Comparison of ENCODE assay signal across 8 cellular contexts in genomic region chr6:33589723-33590530, GRCh38. TPM values are rescaled to one million over a fixed set of nuclear protein-coding genes. Genes with fewer than 3 reads are reported as not detected.
A peak's percentile ranks its signal among the peaks of the same experiment; 100 is the strongest.
DNase-seq lines count a peak whose midpoint lies in the region; ATAC-seq, FAIRE-seq and TF ChIP-seq lines count a peak whose summit lies in the region.

No MANE protein-coding gene starts in this region.

- no peaks in the 10 kb centered on the region for H3K9me3 Mint-ChIP-seq in activated naive CD4-positive, alpha-beta T cell treated with anti-CD3 and anti-CD28 coated beads for 36 hours

- CTCF ChIA-PET in activated naive CD4-positive, alpha-beta T cell treated with anti-CD3 and anti-CD28 coated beads for 36 hours (lab: Charles Lee): interaction anchor here (0.7 to 2.1 kb wide), 15 partner anchors 10 to 160 kb away, joined by 3 to 20 read pairs (median 4); partner anchors contain the start of genes BAK1, ITPR3 and UQCC2

- no peak for TF ChIP-seq POLR2A in prostate gland (IDR thresholded peaks at IDR 0.05)

- WGBS in prostate gland: 45% methylated on average over 9 of the region's 9 CpGs

- DNase-seq in GM18507 (ENCODE audit: extremely low spot score, insufficient read length, low read depth) (no peak), NCI-H2196 (lab: John Stamatoyannopoulos, UW; ENCODE audit: unreplicated experiment) (peak; percentile 61), head of caudate nucleus (peak in 24 of 42 donors; percentile 22 to 75 (median 48)), prostate gland (ENCODE audit: low spot score) (peak; percentile 39)
- peak; percentile 76 for DNase-seq in activated naive CD4-positive, alpha-beta T cell treated with anti-CD3 and anti-CD28 coated beads for 36 hours

- FAIRE-seq in GM18507 (lab: Jason Lieb, UNC): peak; percentile 66

- ATAC-seq in HG02938 (IDR thresholded peaks at IDR 0.05; ENCODE audit: unreplicated experiment): no peak
- no peak for ATAC-seq in GM18502 (IDR thresholded peaks at IDR 0.05; ENCODE audit: poor library complexity, unreplicated experiment)

- no peaks in the 10 kb centered on the region for H3K9me3 ChIP-seq in BLaER1 treated with 17β-estradiol and CSF1 and Interleukin-3, amounts not matched to agents 10 nM and 100 nM (replicated peaks in 1 of 11)
- no peaks in the 10 kb centered on the region for H3K9me3 ChIP-seq in prostate gland

- peak overlapping the region; percentile 47 to 97 (median 75) for H3K4me2 ChIP-seq in BLaER1 treated with 17β-estradiol and CSF1 and Interleukin-3, amounts not matched to agents 10 nM and 100 nM

- peak in 3 of 4 experiments; percentile 59 to 89 (median 72) for TF ChIP-seq CTCF in prostate gland (IDR thresholded peaks at IDR 0.05)

- peaks cover 40 to 86% (median 63%) of the 10 kb centered on the region in 10 experiments for H3K4me1 ChIP-seq in BLaER1 treated with 17β-estradiol and CSF1 and Interleukin-3, amounts not matched to agents 10 nM and 100 nM
- H3K4me1 ChIP-seq in prostate gland (replicated peaks): no peaks in the 10 kb centered on the region

- peaks cover 0 to 11% (median 0%) of the 10 kb centered on the region in 11 experiments; a peak in 3 of 22 replicates for H4K20me1 ChIP-seq in BLaER1 treated with 17β-estradiol and CSF1 and Interleukin-3, amounts not matched to agents 10 nM and 100 nM

- peaks cover 42% of the 10 kb centered on the region for H3K4me1 Mint-ChIP-seq in activated naive CD4-positive, alpha-beta T cell treated with anti-CD3 and anti-CD28 coated beads for 36 hours (ENCODE audit: low read depth)

- no peaks in the 10 kb centered on the region for H3K36me3 Mint-ChIP-seq in activated naive CD4-positive, alpha-beta T cell treated with anti-CD3 and anti-CD28 coated beads for 36 hours (ENCODE audit: low read depth)

- intact Hi-C loops in activated naive CD4-positive, alpha-beta T cell treated with anti-CD3 and anti-CD28 coated beads for 36 hours (cut with micrococcal nuclease): loop anchor here (1.0 kb wide), 3 partner anchors 17 to 110 kb away; no protein-coding TSS in a partner anchor
- intact Hi-C loops in head of caudate nucleus (cut with DNase I): loop anchor here (5.0 kb wide), 2 partner anchors 42 to 112 kb away; no protein-coding TSS in a partner anchor
- intact Hi-C loops in prostate gland (cut with DNase I): loop anchor here (5.0 kb wide), 2 partner anchors 82 to 107 kb away; no protein-coding TSS in a partner anchor

- H3K27ac Mint-ChIP-seq in activated naive CD4-positive, alpha-beta T cell treated with anti-CD3 and anti-CD28 coated beads for 36 hours: no peak overlapping the region

- peak overlapping the region in 3 of 11 experiments; percentile 13 to 50 (median 21); a peak in 3 of 22 replicates for H3K27ac ChIP-seq in BLaER1 treated with 17β-estradiol and CSF1 and Interleukin-3, amounts not matched to agents 10 nM and 100 nM
- peak overlapping the region in 1 of 2 donors; percentile 15 for H3K27ac ChIP-seq in prostate gland

- H3K4me3 Mint-ChIP-seq in activated naive CD4-positive, alpha-beta T cell treated with anti-CD3 and anti-CD28 coated beads for 36 hours: no peak overlapping the region

- no peaks in the 10 kb centered on the region for H3K27me3 Mint-ChIP-seq in activated naive CD4-positive, alpha-beta T cell treated with anti-CD3 and anti-CD28 coated beads for 36 hours (ENCODE audit: low read depth)

- H3K27me3 ChIP-seq in BLaER1 treated with 17β-estradiol and CSF1 and Interleukin-3, amounts not matched to agents 10 nM and 100 nM: peaks cover 0 to 12% (median 0%) of the 10 kb centered on the region in 11 experiments; a peak in 3 of 22 replicates
- no peaks in the 10 kb centered on the region for H3K27me3 ChIP-seq in prostate gland (replicated peaks; ENCODE audit: insufficient read depth)

- peak overlapping the region in 7 of 11 experiments; percentile 16 to 44 (median 30); a peak in 9 of 22 replicates for H3K9ac ChIP-seq in BLaER1 treated with 17β-estradiol and CSF1 and Interleukin-3, amounts not matched to agents 10 nM and 100 nM

- H3K36me3 ChIP-seq in BLaER1 treated with 17β-estradiol and CSF1 and Interleukin-3, amounts not matched to agents 10 nM and 100 nM: no peaks in the 10 kb centered on the region
- no peaks in the 10 kb centered on the region for H3K36me3 ChIP-seq in prostate gland

- no peak overlapping the region for H3K4me3 ChIP-seq in BLaER1 treated with 17β-estradiol and CSF1 and Interleukin-3, amounts not matched to agents 10 nM and 100 nM
- no peak overlapping the region for H3K4me3 ChIP-seq in prostate gland

RNA-seq across cellular contexts. Expression of gene BAK1, which starts 9.9 kb away (rescaled TPM):
- total RNA-seq in activated naive CD4-positive, alpha-beta T cell treated with anti-CD3 and anti-CD28 coated beads for 36 hours: 10 to 100 TPM; 38.3 to 41.1 TPM
- 10 to 100 TPM in 1 of 2 donors, 1 to 10 TPM in 1; 6.2 to 13.6 TPM for total RNA-seq in prostate gland

RNA-seq across cellular contexts. Expression of gene ITPR3, which starts 31.2 kb away (rescaled TPM):
- total RNA-seq in activated naive CD4-positive, alpha-beta T cell treated with anti-CD3 and anti-CD28 coated beads for 36 hours: 10 to 100 TPM; 34.8 to 35.1 TPM
- total RNA-seq in prostate gland: 10 to 100 TPM; 21.8 to 99.1 TPM
